In the genomic region with DNA sequence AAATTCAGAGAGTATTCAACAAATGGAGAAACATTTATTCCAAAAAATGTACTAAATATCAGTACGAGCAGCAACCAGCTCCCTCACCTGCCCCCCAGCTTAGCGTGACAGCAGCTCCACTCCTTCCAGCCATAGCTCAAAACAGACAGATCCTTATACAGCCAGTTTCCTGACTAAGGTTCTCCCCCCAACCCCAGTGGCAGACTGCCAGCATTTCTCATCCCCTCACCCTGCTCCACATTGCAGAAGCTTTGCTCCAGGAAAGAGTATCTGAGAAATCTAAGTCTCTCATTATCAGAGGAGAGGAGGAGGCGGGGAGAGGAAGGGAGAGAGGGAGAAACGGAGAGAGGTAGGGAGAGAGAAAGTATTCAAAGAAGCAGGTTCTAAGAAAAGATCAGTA, we compare ENCODE assay signal across 1 cellular context.
TF ChIP-seq lines count a peak whose summit lies in the region.

No MANE protein-coding gene starts in this region.

TF ChIP-seq in SK-N-SH, 30 proteins besides CTCF, POLR2A, EP300 and RAD21 (continued from another document):
- TF ChIP-seq, protein P1, sequence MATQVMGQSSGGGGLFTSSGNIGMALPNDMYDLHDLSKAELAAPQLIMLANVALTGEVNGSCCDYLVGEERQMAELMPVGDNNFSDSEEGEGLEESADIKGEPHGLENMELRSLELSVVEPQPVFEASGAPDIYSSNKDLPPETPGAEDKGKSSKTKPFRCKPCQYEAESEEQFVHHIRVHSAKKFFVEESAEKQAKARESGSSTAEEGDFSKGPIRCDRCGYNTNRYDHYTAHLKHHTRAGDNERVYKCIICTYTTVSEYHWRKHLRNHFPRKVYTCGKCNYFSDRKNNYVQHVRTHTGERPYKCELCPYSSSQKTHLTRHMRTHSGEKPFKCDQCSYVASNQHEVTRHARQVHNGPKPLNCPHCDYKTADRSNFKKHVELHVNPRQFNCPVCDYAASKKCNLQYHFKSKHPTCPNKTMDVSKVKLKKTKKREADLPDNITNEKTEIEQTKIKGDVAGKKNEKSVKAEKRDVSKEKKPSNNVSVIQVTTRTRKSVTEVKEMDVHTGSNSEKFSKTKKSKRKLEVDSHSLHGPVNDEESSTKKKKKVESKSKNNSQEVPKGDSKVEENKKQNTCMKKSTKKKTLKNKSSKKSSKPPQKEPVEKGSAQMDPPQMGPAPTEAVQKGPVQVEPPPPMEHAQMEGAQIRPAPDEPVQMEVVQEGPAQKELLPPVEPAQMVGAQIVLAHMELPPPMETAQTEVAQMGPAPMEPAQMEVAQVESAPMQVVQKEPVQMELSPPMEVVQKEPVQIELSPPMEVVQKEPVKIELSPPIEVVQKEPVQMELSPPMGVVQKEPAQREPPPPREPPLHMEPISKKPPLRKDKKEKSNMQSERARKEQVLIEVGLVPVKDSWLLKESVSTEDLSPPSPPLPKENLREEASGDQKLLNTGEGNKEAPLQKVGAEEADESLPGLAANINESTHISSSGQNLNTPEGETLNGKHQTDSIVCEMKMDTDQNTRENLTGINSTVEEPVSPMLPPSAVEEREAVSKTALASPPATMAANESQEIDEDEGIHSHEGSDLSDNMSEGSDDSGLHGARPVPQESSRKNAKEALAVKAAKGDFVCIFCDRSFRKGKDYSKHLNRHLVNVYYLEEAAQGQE (IDR thresholded peaks at IDR 0.05; ENCODE audit: low read depth, low read length), result no peak
- TF ChIP-seq MXI1 (IDR thresholded peaks at IDR 0.05; ENCODE audit: low read depth, low read length), result no peak
- TF ChIP-seq, protein P2, sequence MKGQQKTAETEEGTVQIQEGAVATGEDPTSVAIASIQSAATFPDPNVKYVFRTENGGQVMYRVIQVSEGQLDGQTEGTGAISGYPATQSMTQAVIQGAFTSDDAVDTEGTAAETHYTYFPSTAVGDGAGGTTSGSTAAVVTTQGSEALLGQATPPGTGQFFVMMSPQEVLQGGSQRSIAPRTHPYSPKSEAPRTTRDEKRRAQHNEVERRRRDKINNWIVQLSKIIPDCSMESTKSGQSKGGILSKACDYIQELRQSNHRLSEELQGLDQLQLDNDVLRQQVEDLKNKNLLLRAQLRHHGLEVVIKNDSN (IDR thresholded peaks at IDR 0.05; ENCODE audit: borderline replicate concordance, low read depth), result no peak
- TF ChIP-seq FOXJ3 (CRISPR knock-in tag; IDR thresholded peaks at IDR 0.05), result no peak
- TF ChIP-seq RXRA (IDR thresholded peaks at IDR 0.05; ENCODE audit: borderline replicate concordance, low read depth), result no peak
- TF ChIP-seq, protein P3, sequence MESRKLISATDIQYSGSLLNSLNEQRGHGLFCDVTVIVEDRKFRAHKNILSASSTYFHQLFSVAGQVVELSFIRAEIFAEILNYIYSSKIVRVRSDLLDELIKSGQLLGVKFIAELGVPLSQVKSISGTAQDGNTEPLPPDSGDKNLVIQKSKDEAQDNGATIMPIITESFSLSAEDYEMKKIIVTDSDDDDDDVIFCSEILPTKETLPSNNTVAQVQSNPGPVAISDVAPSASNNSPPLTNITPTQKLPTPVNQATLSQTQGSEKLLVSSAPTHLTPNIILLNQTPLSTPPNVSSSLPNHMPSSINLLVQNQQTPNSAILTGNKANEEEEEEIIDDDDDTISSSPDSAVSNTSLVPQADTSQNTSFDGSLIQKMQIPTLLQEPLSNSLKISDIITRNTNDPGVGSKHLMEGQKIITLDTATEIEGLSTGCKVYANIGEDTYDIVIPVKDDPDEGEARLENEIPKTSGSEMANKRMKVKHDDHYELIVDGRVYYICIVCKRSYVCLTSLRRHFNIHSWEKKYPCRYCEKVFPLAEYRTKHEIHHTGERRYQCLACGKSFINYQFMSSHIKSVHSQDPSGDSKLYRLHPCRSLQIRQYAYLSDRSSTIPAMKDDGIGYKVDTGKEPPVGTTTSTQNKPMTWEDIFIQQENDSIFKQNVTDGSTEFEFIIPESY (IDR thresholded peaks at IDR 0.05; ENCODE audit: borderline replicate concordance, low read depth), result no peak
- TF ChIP-seq GABPA (IDR thresholded peaks at IDR 0.05; ENCODE audit: low read depth), result no peak
- TF ChIP-seq, protein P4, sequence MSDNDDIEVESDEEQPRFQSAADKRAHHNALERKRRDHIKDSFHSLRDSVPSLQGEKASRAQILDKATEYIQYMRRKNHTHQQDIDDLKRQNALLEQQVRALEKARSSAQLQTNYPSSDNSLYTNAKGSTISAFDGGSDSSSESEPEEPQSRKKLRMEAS (IDR thresholded peaks at IDR 0.05; ENCODE audit: low read depth), result no peak
